ENCODE assay signal across 30 cellular contexts in genomic region chr4:161538941-161539340, GRCh38.
"Had no signal": no experiment of that assay in that cellular context is flagged by ENCODE, and none has a peak within 500 bp of the region (broad histone marks: within the 10 kb centered on the region; RNA-seq: fewer than 3 reads in every experiment).

No MANE protein-coding gene starts in this region.

- H3K4me3 ChIP-seq: lung, neural progenitor cell, right atrium auricular region, right lobe of liver, smooth muscle cell, testis, thyroid gland, transverse colon, upper lobe of left lung, vagina had no signal

- H3K27ac ChIP-seq: neural progenitor cell, neutrophil, parathyroid adenoma, right atrium auricular region, right lobe of liver, testis, thyroid gland, transverse colon, upper lobe of left lung, vagina had no signal

- ATAC-seq: left cardiac atrium; left lobe of liver; natural killer cell; right lobe of liver; stimulated activated memory B cell treated with anti-CD40 and anti-IgM and Interleukin-4, amounts not matched to agents 10 μg/mL and 1 μg/mL and 100 μg/mL, for 72 hours; stimulated activated naive CD8-positive, alpha-beta T cell treated with anti-CD3 and anti-CD28 coated beads, Interleukin-15, amount 100 ng/mL, for 72 hours had no signal

- FAIRE-seq: keratinocyte had no signal

- DNase-seq: hippocampal formation; kidney glomerular epithelial cell; left cardiac atrium; mesendoderm; naive B cell; natural killer cell; nephron progenitor cell; occipital lobe; right lobe of liver; stimulated activated CD4-positive, alpha-beta T cell treated with anti-CD3 and anti-CD28 coated beads, Interleukin-1b, Interleukin-23, amount 100 ng/mL, for 48 hours; stimulated activated CD4-positive, alpha-beta T cell treated with anti-CD3 and anti-CD28 coated beads, Interleukin-2, amount 100 ng/mL, for 48 hours; stimulated activated CD4-positive, alpha-beta T cell treated with anti-CD3 and anti-CD28 coated beads, Interleukin-4, amount 100 ng/mL, for 4 hours; stimulated activated CD8-positive, alpha-beta memory T cell treated with anti-CD3 and anti-CD28 coated beads, Interleukin-4, amount 100 ng/mL, for 48 hours; stimulated activated naive CD4-positive, alpha-beta T cell treated with Interleukin-2 at 50 U/mL for 16 hours; stimulated activated naive CD8-positive, alpha-beta T cell treated with anti-CD3 and anti-CD28 coated beads, Interleukin-15, amount 100 ng/mL, for 72 hours; testis; thyroid gland; transverse colon; upper lobe of left lung had no signal

- H3K4me1 Mint-ChIP-seq: mesothelial cell of epicardium; naive B cell; natural killer cell; nephron progenitor cell; neural progenitor cell; stimulated activated memory B cell treated with anti-CD40 and anti-IgM and Interleukin-4, amounts not matched to agents 10 μg/mL and 1 μg/mL and 100 μg/mL, for 72 hours; stimulated activated naive CD8-positive, alpha-beta T cell treated with anti-CD3 and anti-CD28 coated beads, Interleukin-15, amount 100 ng/mL, for 72 hours had no signal

- H3K27ac Mint-ChIP-seq: mesothelial cell of epicardium; naive B cell; natural killer cell; nephron progenitor cell; neural progenitor cell; stimulated activated memory B cell treated with anti-CD40 and anti-IgM and Interleukin-4, amounts not matched to agents 10 μg/mL and 1 μg/mL and 100 μg/mL, for 72 hours; stimulated activated naive CD8-positive, alpha-beta T cell treated with anti-CD3 and anti-CD28 coated beads, Interleukin-15, amount 100 ng/mL, for 72 hours had no signal

- H3K36me3 ChIP-seq: neural progenitor cell, neutrophil, right atrium auricular region, right lobe of liver, thyroid gland, transverse colon, upper lobe of left lung, vagina had no signal

- H3K27me3 Mint-ChIP-seq: naive B cell; stimulated activated memory B cell treated with anti-CD40 and anti-IgM and Interleukin-4, amounts not matched to agents 10 μg/mL and 1 μg/mL and 100 μg/mL, for 72 hours; stimulated activated naive CD8-positive, alpha-beta T cell treated with anti-CD3 and anti-CD28 coated beads, Interleukin-15, amount 100 ng/mL, for 72 hours had no signal

- H3K9me3 Mint-ChIP-seq: nephron progenitor cell, neural progenitor cell had no signal

- H3K4me3 Mint-ChIP-seq: mesothelial cell of epicardium; naive B cell; natural killer cell; nephron progenitor cell; neural progenitor cell; stimulated activated memory B cell treated with anti-CD40 and anti-IgM and Interleukin-4, amounts not matched to agents 10 μg/mL and 1 μg/mL and 100 μg/mL, for 72 hours; stimulated activated naive CD8-positive, alpha-beta T cell treated with anti-CD3 and anti-CD28 coated beads, Interleukin-15, amount 100 ng/mL, for 72 hours had no signal

- H3K27me3 ChIP-seq: neural progenitor cell, neutrophil, right atrium auricular region, right lobe of liver, testis, thyroid gland, transverse colon, upper lobe of left lung, vagina had no signal

- H3K36me3 Mint-ChIP-seq: mesothelial cell of epicardium; naive B cell; neural progenitor cell; stimulated activated memory B cell treated with anti-CD40 and anti-IgM and Interleukin-4, amounts not matched to agents 10 μg/mL and 1 μg/mL and 100 μg/mL, for 72 hours had no signal
